In genomic region chr1:234689236-234689635, GRCh38 we compare ENCODE assay signal across 1 cellular context.
TF ChIP-seq lines count a peak whose summit lies in the region.

No MANE protein-coding gene starts in this region.

TF ChIP-seq in H1, 55 proteins besides CTCF, POLR2A, EP300 and RAD21 (continued from another document):
- TF ChIP-seq SIN3A (conservative IDR thresholded peaks at IDR 0.05 in 1 of 2, IDR thresholded peaks at IDR 0.05 in 1 of 2; ENCODE audit: low read depth in 1 of 2, low read length in 2 of 2) (no peak), CHD1 (IDR thresholded peaks at IDR 0.05; ENCODE audit: low read depth, low read length) (no peak), USF2 (IDR thresholded peaks at IDR 0.05; ENCODE audit: low read length) (no peak)
TF ChIP-seq in H1: peak in this region for 0.
